ENCODE assay signal across 29 cellular contexts in genomic region chr11:13188179-13188578, GRCh38.
"Had no signal": no experiment of that assay in that cellular context is flagged by ENCODE, and none has a peak within 500 bp of the region (broad histone marks: within the 10 kb centered on the region; RNA-seq: fewer than 3 reads in every experiment).

No MANE protein-coding gene starts in this region.

- H3K36me3 ChIP-seq: neutrophil, right lobe of liver, sigmoid colon, spleen, suprapubic skin, tibial artery, transverse colon, upper lobe of right lung, uterus had no signal

- H3K4me3 ChIP-seq: psoas muscle, right lobe of liver, sigmoid colon, smooth muscle cell, spleen, suprapubic skin, testis, tibial artery, transverse colon, upper lobe of right lung, uterus had no signal

- H3K27ac ChIP-seq: neutrophil, parathyroid adenoma, psoas muscle, right lobe of liver, sigmoid colon, spleen, suprapubic skin, testis, tibial artery, transverse colon, upper lobe of right lung, uterus had no signal

- ATAC-seq: naive thymus-derived CD8-positive, alpha-beta T cell; natural killer cell treated with Interleukin-12 subunit alpha and Interleukin-12 subunit beta and Interleukin-15 and Interleukin-18, amount 100 ng/mL, for 72 hours; psoas muscle; right cardiac atrium; right lobe of liver; stimulated activated memory B cell treated with anti-CD40 and anti-IgM and Interleukin-4, amounts not matched to agents 10 μg/mL and 1 μg/mL and 100 μg/mL, for 72 hours; stimulated activated naive CD8-positive, alpha-beta T cell treated with anti-CD3 and anti-CD28 coated beads, Interleukin-15, amount 100 ng/mL, for 72 hours; stimulated activated naive CD8-positive, alpha-beta T cell treated with anti-CD3 and anti-CD28 coated beads, Interleukin-15, Interleukin-2, amounts not matched to agents 100 U/mL and 50 U/mL, for 24 hours; upper lobe of right lung had no signal

- H3K4me1 ChIP-seq: parathyroid adenoma, psoas muscle, testis, upper lobe of right lung, uterus had no signal

- H3K9me3 ChIP-seq: neutrophil, right lobe of liver, testis, upper lobe of right lung had no signal

- H3K27me3 ChIP-seq: neutrophil, right lobe of liver, sigmoid colon, suprapubic skin, testis, transverse colon, upper lobe of right lung, uterus had no signal

- DNase-seq: naive thymus-derived CD8-positive, alpha-beta T cell; nephron progenitor cell; nucleus accumbens; posterior cingulate gyrus; psoas muscle; right cardiac atrium; right lobe of liver; sigmoid colon; spleen; stimulated activated CD4-positive, alpha-beta T cell treated with anti-CD3 and anti-CD28 coated beads, Interleukin-12 subunit alpha, Interleukin-12 subunit beta, amount 100 ng/mL, for 4 hours; stimulated activated CD4-positive, alpha-beta T cell treated with anti-CD3 and anti-CD28 coated beads, Interleukin-1b, Interleukin-23, amount 100 ng/mL, for 48 hours; stimulated activated CD4-positive, alpha-beta T cell treated with anti-CD3 and anti-CD28 coated beads, Interleukin-4, amount 100 ng/mL, for 1 hour; stimulated activated CD4-positive, alpha-beta T cell treated with anti-CD3 and anti-CD28 coated beads, Interleukin-4, amount 100 ng/mL, for 4 hours; stimulated activated CD8-positive, alpha-beta memory T cell treated with anti-CD3 and anti-CD28 coated beads, Interleukin-4, amount 100 ng/mL, for 48 hours; stimulated activated naive CD4-positive, alpha-beta T cell; stimulated activated naive CD8-positive, alpha-beta T cell treated with anti-CD3 and anti-CD28 coated beads, Interleukin-15, amount 100 ng/mL, for 72 hours; stimulated activated naive CD8-positive, alpha-beta T cell treated with anti-CD3 and anti-CD28 coated beads, Interleukin-15, Interleukin-2, amounts not matched to agents 100 U/mL and 50 U/mL, for 24 hours; substantia nigra; testis; tibial artery; transverse colon; upper lobe of right lung; uterus had no signal
